Comparison of ENCODE assay signal across 17 cellular contexts in the genomic region with DNA sequence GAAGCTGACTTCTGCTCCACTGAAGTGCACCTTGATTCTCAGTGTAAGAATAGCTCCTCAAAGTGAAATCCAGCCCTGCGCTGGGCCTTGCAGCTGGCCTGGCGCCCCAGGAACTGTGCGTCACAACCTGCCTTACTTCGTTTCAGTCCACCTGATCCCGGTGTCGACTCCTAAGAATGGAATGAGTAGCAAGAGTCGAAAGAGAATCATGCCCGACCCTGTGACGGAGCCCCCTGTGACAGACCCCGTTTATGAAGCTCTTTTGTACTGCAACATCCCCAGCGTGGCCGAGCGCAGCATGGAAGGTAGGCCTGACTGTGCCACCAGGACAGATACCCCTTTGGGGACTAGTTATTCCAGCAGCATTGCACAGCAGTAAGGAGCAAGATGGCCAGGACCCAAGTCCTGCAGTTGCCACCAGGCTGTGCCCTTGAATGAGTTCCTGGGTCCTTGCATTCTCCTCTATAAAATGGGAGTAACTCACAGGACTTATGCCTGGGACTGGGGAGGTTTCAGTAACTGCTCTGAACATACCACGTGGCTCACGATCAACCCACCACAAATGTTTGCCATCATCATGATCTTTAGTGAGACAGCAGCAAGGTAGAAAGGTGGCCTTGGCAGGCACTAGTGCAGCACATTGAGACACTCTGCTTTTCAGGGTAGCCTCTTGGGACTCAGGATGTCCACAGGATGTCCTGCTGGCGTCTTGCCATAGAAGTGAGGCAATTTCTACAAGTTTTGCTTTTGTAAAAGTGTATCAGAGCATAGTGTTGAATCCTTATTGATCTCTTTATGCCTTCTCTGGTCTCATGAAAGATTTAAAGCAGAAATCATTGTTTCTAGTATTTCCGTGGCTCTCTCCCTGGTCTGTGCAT. TPM values are rescaled to one million over a fixed set of nuclear protein-coding genes. Genes with fewer than 3 reads are reported as not detected.
A peak's percentile ranks its signal among the peaks of the same experiment; 100 is the strongest.
DNase-seq lines count a peak whose midpoint lies in the region; ATAC-seq and TF ChIP-seq lines count a peak whose summit lies in the region.
"Had no signal": no experiment of that assay in that cellular context is flagged by ENCODE, and none has a peak within 500 bp of the region (broad histone marks: within the 10 kb centered on the region; RNA-seq: fewer than 3 reads in every experiment).

No MANE protein-coding gene starts in this region.

- no peak for TF ChIP-seq POLR2A in adrenal gland (IDR thresholded peaks at IDR 0.05)

- POLR2A ChIA-PET in MCF 10A (lab: Yijun Ruan, JAX), result interaction anchor here (1.1 to 1.2 kb wide), 2 partner anchors 24 to 47 kb away, joined by 3 to 4 read pairs; a partner anchor contains a TSS

- H3K9me3 ChIP-seq in mammary epithelial cell (replicated peaks; ENCODE audit: insufficient read depth, low read length) (no peaks in the 10 kb centered on the region), adrenal gland (replicated peaks in 1 of 3) (no peaks in the 10 kb centered on the region), tibial artery (no peaks in the 10 kb centered on the region)

- H3K4me1 Mint-ChIP-seq in MCF 10A (ENCODE audit: insufficient read depth, unreplicated experiment), result peaks cover 18% of the 10 kb centered on the region

- no peak overlapping the region for H3K9ac ChIP-seq in mammary epithelial cell (ENCODE audit: insufficient read depth, low read length)

- BruUV-seq in MCF 10A (replicated peaks; lab: Mats Ljungman, UMichigan), result no TSS peak
- BruUV-seq in mammary epithelial cell (replicated peaks; lab: Mats Ljungman, UMichigan), result no TSS peak

- no peaks in the 10 kb centered on the region for H3K9me3 Mint-ChIP-seq in MCF 10A (ENCODE audit: unreplicated experiment)
- H3K9me3 Mint-ChIP-seq: naive thymus-derived CD4-positive, alpha-beta T cell; stimulated activated naive CD8-positive, alpha-beta T cell treated with anti-CD3 and anti-CD28 coated beads, Interleukin-15, Interleukin-2, amounts not matched to agents 100 ng/mL and 50 ng/mL, for 24 hours had no signal

- H3K36me3 Mint-ChIP-seq in MCF 10A (ENCODE audit: insufficient read depth, unreplicated experiment), result peaks cover 6% of the 10 kb centered on the region

- CTCF ChIA-PET in MCF 10A (lab: Yijun Ruan, JAX) (interaction anchor here (0.6 to 2.2 kb wide), 7 partner anchors 26 to 176 kb away, joined by 3 to 6 read pairs (median 4); a partner anchor contains a TSS), mammary epithelial cell (lab: Charles Lee; ENCODE audit: low non-redundant PET) (no interaction called here)

- ATAC-seq in GM21423 (IDR thresholded peaks at IDR 0.05; ENCODE audit: unreplicated experiment), result no peak

- peaks cover 42% of the 10 kb centered on the region for H3K4me1 ChIP-seq in mammary epithelial cell (ENCODE audit: insufficient read depth, low read length)
- peaks cover 0 to 4% of the 10 kb centered on the region in 2 donors for H3K4me1 ChIP-seq in adrenal gland (replicated peaks in 1 of 2)
- H3K4me1 ChIP-seq in tibial artery, result peaks cover 3 to 54% (median 30%) of the 10 kb centered on the region in 4 donors

- no peak overlapping the region for H3K27ac ChIP-seq in mammary epithelial cell (ENCODE audit: insufficient read depth, low read depth, low read length)
- H3K27ac ChIP-seq in adrenal gland, result no peak overlapping the region
- peak overlapping the region; percentile 62 to 66 for H3K27ac ChIP-seq in tibial artery

- H3K27me3 ChIP-seq in mammary epithelial cell (ENCODE audit: insufficient read depth, low read length) (no peaks in the 10 kb centered on the region), adrenal gland (no peaks in the 10 kb centered on the region), tibial artery (no peaks in the 10 kb centered on the region)

- in situ Hi-C loops in mammary epithelial cell (cut with MboI; ENCODE audit: low sequenced_read_pairs in 2 of 2), result no loop called here

- H4K20me1 ChIP-seq in mammary epithelial cell (ENCODE audit: insufficient read depth, low read length), result no peaks in the 10 kb centered on the region

- H3K4me3 ChIP-seq in mammary epithelial cell (replicated peaks in 1 of 3; ENCODE audit: insufficient read depth in 1 of 3, low read depth in 2 of 3, low read length in 3 of 3) (no peak overlapping the region), adrenal gland (no peak overlapping the region), fibroblast of villous mesenchyme (ENCODE audit: low read depth, low read length) (no peak overlapping the region), tibial artery (no peak overlapping the region)

- no peak overlapping the region for H3K4me3 Mint-ChIP-seq in MCF 10A (ENCODE audit: unreplicated experiment)
- H3K4me3 Mint-ChIP-seq: stimulated activated naive CD8-positive, alpha-beta T cell treated with anti-CD3 and anti-CD28 coated beads, Interleukin-15, Interleukin-2, amounts not matched to agents 100 ng/mL and 50 ng/mL, for 24 hours had no signal

- TF ChIP-seq CTCF in MCF 10A (IDR thresholded peaks at IDR 0.05; ENCODE audit: unreplicated experiment) (no peak), mammary epithelial cell (conservative IDR thresholded peaks at IDR 0.05 in 1 of 2, IDR thresholded peaks at IDR 0.05 in 1 of 2; ENCODE audit: extremely low read depth in 1 of 2, insufficient read depth in 1 of 2, low read depth in 1 of 2, low read length in 2 of 2) (no peak), adrenal gland (IDR thresholded peaks at IDR 0.05) (no peak), fibroblast of villous mesenchyme (IDR thresholded peaks at IDR 0.05; ENCODE audit: insufficient read depth, low read depth, low read length) (no peak), tibial artery (IDR thresholded peaks at IDR 0.05) (no peak)

- H3K27ac Mint-ChIP-seq in MCF 10A (ENCODE audit: low read depth, unreplicated experiment), result no peak overlapping the region
- H3K27ac Mint-ChIP-seq: stimulated activated naive CD8-positive, alpha-beta T cell treated with anti-CD3 and anti-CD28 coated beads, Interleukin-15, Interleukin-2, amounts not matched to agents 100 ng/mL and 50 ng/mL, for 24 hours had no signal

- intact Hi-C loops in MCF 10A (cut with micrococcal nuclease) (loop anchor here (2.0 kb wide), 1 partner anchor 46 kb away; no protein-coding TSS in a partner anchor), mammary epithelial cell (cut with micrococcal nuclease) (loop anchor here (1.0 kb wide), 1 partner anchor 47 kb away; a partner anchor contains a TSS), adrenal gland (cut with DNase I) (loop anchor here in 1 of 2 donors (5.0 kb wide), 1 partner anchor 46 kb away; a partner anchor contains a TSS), tibial artery (cut with DNase I; ENCODE audit: low total_unique reads) (loop anchor here (5.0 kb wide), 1 partner anchor 46 kb away; a partner anchor contains a TSS)

- 93% methylated on average over 17 of the region's 17 CpGs for WGBS in mammary epithelial cell (ENCODE audit: low coverage, missing lambda C conversion rate)
- 79 to 93% (median 92%) methylated on average over 5 to 17 of the region's 17 CpGs for WGBS in adrenal gland, 4 donors

- no peaks in the 10 kb centered on the region for H3K79me2 ChIP-seq in mammary epithelial cell (ENCODE audit: insufficient read depth, low read length)

- H3K36me3 ChIP-seq in mammary epithelial cell (ENCODE audit: insufficient read depth, low read length), result no peaks in the 10 kb centered on the region
- H3K36me3 ChIP-seq in adrenal gland (replicated peaks in 1 of 2), result no peaks in the 10 kb centered on the region
- H3K36me3 ChIP-seq in tibial artery, result peaks cover 0 to 5% (median 0%) of the 10 kb centered on the region in 3 donors

- DNase-seq in MCF 10A (ENCODE audit: unreplicated experiment) (peak; percentile 78), mammary epithelial cell (no peak), adrenal gland (peak in 4 of 7 donors; percentile 44 to 74 (median 58)), fibroblast of villous mesenchyme (ENCODE audit: low read depth) (peak; percentile 64), tibial artery (no peak), NCI-H2081 (lab: John Stamatoyannopoulos, UW) (no peak)
- no peak for DNase-seq in activated T-cell treated with anti-CD3 and anti-CD28 coated beads, Interleukin-2, amount 50 U/mL, for 1 hour
- DNase-seq: activated CD8-positive, alpha-beta memory T cell treated with anti-CD3 and anti-CD28 coated beads, Interleukin-2, amount 50 U/mL, for 4 hours; activated naive CD4-positive, alpha-beta T cell treated with anti-CD3 and anti-CD28 coated beads, Interleukin-2, amount 50 U/mL, for 16 hours; effector memory CD4-positive, alpha-beta T cell; foreskin melanocyte; NCI-H187; SIG-M5; stimulated activated CD4-positive, alpha-beta T cell treated with anti-CD3 and anti-CD28 coated beads, Interleukin-15, amount 100 ng/mL, for 24 hours had no signal

- dilution Hi-C loops in mammary epithelial cell (cut with HindIII; ENCODE audit: low sequenced_read_pairs), result no loop called here

- no peak overlapping the region for H2AFZ ChIP-seq in mammary epithelial cell (ENCODE audit: low read depth, low read length)

- no peak overlapping the region for H3K4me2 ChIP-seq in mammary epithelial cell (ENCODE audit: insufficient read depth, low read depth, low read length)

- no peaks in the 10 kb centered on the region for H3K27me3 Mint-ChIP-seq in MCF 10A (ENCODE audit: insufficient read depth, unreplicated experiment)
- H3K27me3 Mint-ChIP-seq: naive thymus-derived CD4-positive, alpha-beta T cell; stimulated activated naive CD8-positive, alpha-beta T cell treated with anti-CD3 and anti-CD28 coated beads, Interleukin-15, Interleukin-2, amounts not matched to agents 100 ng/mL and 50 ng/mL, for 24 hours had no signal

RNA-seq across cellular contexts. Expression of a gene that starts 46.8 kb away (rescaled TPM):
- 2.1 and 5.4 TPM in 2 replicates for total RNA-seq in MCF 10A (2022)
- total RNA-seq in mammary epithelial cell, result 1 to 10 TPM; 2.5 to 6.3 TPM
- 3.3 TPM for polyA plus RNA-seq in mammary epithelial cell
- polyA minus RNA-seq in mammary epithelial cell, result 10.2 TPM
- 10 to 100 TPM in 2 of 8 donors, 1 to 10 TPM in 6; 5.5 to 22.7 (median 9.1) TPM for total RNA-seq in adrenal gland
- polyA plus RNA-seq in adrenal gland, result 1 to 10 TPM; 6.3 to 7.5 (median 6.6) TPM
- 3.2 and 3.5 TPM in 2 replicates for total RNA-seq in fibroblast of villous mesenchyme

Comparison
In these comparisons a context has a peak if more than half of its experiments do, and no peak if none do; other contexts are left out.
1. DNase-seq: peak in MCF 10A (single experiment), adrenal gland (4 of 7) and fibroblast of villous mesenchyme (single experiment); none in mammary epithelial cell (single experiment), tibial artery (0 of 2), NCI-H2081 (0 of 2) and activated T-cell treated with anti-CD3 and anti-CD28 coated beads, Interleukin-2, amount 50 U/mL, for 1 hour (single experiment).
2. H3K27ac ChIP-seq: peak in tibial artery (2 of 2); none in mammary epithelial cell (single experiment) and adrenal gland (0 of 5).